ENCODE assay signal across 18 cellular contexts in genomic region chr10:59271160-59271559, GRCh38.
DNase-seq lines count a peak whose midpoint lies in the region.
"Had no signal": no experiment of that assay in that cellular context is flagged by ENCODE, and none has a peak within 500 bp of the region (broad histone marks: within the 10 kb centered on the region; RNA-seq: fewer than 3 reads in every experiment).

No MANE protein-coding gene starts in this region.

- no peaks in the 10 kb centered on the region for H3K27me3 ChIP-seq in SJCRH30
- H3K27me3 ChIP-seq: BLaER1, SJSA1 had no signal

- peak overlapping the region; percentile 77 for H3K27ac ChIP-seq in angular gyrus (ENCODE audit: low read depth, low read length)
- no peak overlapping the region for H3K27ac ChIP-seq in SJCRH30
- H3K27ac ChIP-seq: BLaER1, GM23248, PC-9, SJSA1 had no signal

- no peaks in the 10 kb centered on the region for H3K9me3 ChIP-seq in SJCRH30 (replicated peaks)
- H3K9me3 ChIP-seq: BLaER1, SJSA1 had no signal

- H3K4me1 ChIP-seq in SJCRH30: no peaks in the 10 kb centered on the region
- H3K4me1 ChIP-seq: SJSA1 had no signal

- DNase-seq in NCI-H1417 (lab: John Stamatoyannopoulos, UW) (peak in 2 of 3 experiments; percentile 4 to 18), NCI-H1417 treated with DMSO at 0.1 percent for 48 hours (lab: John Stamatoyannopoulos, UW) (no peak), NCI-H345 treated with DMSO at 0.1 percent for 48 hours (lab: John Stamatoyannopoulos, UW; ENCODE audit: unreplicated experiment) (peak; percentile 35), pons (ENCODE audit: low spot score) (peak; percentile 37), SJCRH30 (no peak), HCEC 1CT (no peak)
- DNase-seq in stimulated activated CD4-positive, alpha-beta T cell treated with anti-CD3 and anti-CD28 coated beads, Interleukin-15, amount 100 ng/mL, for 24 hours: no peak
- DNase-seq: CD8-positive, alpha-beta T cell; GF-D8; GM23248; Karpas-422; MM.1S; NCI-H2029 treated with DMSO at 0.1 percent for 48 hours; NCI-H2227 treated with DMSO at 0.1 percent for 48 hours; PC-9 had no signal

- no peaks in the 10 kb centered on the region for H3K36me3 ChIP-seq in SJCRH30
- H3K36me3 ChIP-seq: BLaER1, SJSA1 had no signal

- no peak overlapping the region for H3K4me3 ChIP-seq in SJCRH30
- H3K4me3 ChIP-seq: BLaER1, GM23248, PC-9, SJSA1 had no signal

Comparison
In these comparisons a context has a peak if more than half of its experiments do, and no peak if none do; other contexts are left out.
1. DNase-seq: peak in NCI-H1417 (2 of 3), NCI-H345 treated with DMSO at 0.1 percent for 48 hours (single experiment) and pons (single experiment); none in NCI-H1417 treated with DMSO at 0.1 percent for 48 hours (single experiment), stimulated activated CD4-positive, alpha-beta T cell treated with anti-CD3 and anti-CD28 coated beads, Interleukin-15, amount 100 ng/mL, for 24 hours (single experiment), SJCRH30 (0 of 2) and HCEC 1CT (single experiment).